8 cellular contexts compared by ENCODE assay signal in the genomic region with DNA sequence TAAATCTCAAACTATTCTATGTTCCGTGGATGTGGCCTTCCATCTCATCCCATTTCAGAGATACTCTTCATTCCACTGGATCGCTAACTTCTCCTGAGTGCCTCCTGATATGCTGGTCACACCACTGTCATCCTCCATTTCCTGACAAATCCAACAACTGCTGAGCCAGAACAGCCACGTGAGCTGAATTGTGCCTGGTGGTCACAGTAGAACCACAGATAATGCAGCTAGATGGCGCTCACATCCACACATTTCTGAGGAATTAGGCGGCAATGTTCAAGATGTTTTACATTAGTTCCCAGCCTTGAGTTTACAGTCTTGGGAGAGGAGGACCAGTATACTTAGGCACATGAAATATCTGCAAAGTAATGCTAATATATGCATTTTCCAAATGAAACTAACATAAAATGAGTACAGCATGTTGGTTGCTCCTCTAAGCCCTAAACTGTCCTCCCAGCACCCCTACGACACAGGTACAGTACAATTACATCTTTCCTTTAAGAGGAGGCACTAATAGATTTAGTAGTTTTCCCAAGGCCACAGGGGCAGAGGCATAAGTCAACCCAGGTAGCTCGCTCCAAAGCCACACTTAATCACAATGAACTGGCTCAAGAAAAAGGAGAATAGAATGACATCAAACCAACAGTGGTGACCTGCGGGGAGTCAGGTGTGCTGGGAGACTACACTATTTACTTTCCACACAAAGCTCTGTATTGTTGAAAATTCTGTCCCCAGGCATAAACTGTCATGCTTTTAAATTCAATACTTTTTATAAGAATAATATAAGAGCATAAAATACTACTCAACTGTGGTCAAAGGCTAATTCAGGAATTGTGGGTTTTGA.
DNase-seq lines count a peak whose midpoint lies in the region; ATAC-seq, FAIRE-seq and TF ChIP-seq lines count a peak whose summit lies in the region.

No MANE protein-coding gene starts in this region.

- POLR2A ChIA-PET in activated CD4-positive, alpha-beta memory T cell treated with anti-CD3 and anti-CD28 coated beads, Interleukin-2, amount 10 ng/mL, durations not matched to agents 7 days and 5 days (lab: Charles Lee) = no interaction called here
- POLR2A ChIA-PET in endothelial cell of umbilical vein (lab: Charles Lee) = interaction anchor here (0.6 kb wide), 1 partner anchor 95 kb away, joined by 6 read pairs; no protein-coding TSS in a partner anchor

- no peaks in the 10 kb centered on the region for H3K36me3 Mint-ChIP-seq in activated CD4-positive, alpha-beta memory T cell treated with anti-CD3 and anti-CD28 coated beads, Interleukin-2, amount 10 ng/mL, durations not matched to agents 7 days and 5 days (ENCODE audit: low read depth)

- CTCF ChIA-PET in activated CD4-positive, alpha-beta memory T cell treated with anti-CD3 and anti-CD28 coated beads, Interleukin-2, amount 10 ng/mL, durations not matched to agents 7 days and 5 days (lab: Charles Lee) = interaction anchor here (0.5 to 5.5 kb wide), 17 partner anchors 9 to 348 kb away, joined by 3 to 59 read pairs (median 5); no protein-coding TSS in a partner anchor
- CTCF ChIA-PET in endothelial cell of umbilical vein (lab: Charles Lee) = interaction anchor here (0.7 to 6.8 kb wide), 54 partner anchors 8 to 915 kb away, joined by 3 to 162 read pairs (median 5); partner anchors contain the start of gene GSX2

- H3K9me3 Mint-ChIP-seq in activated CD4-positive, alpha-beta memory T cell treated with anti-CD3 and anti-CD28 coated beads, Interleukin-2, amount 10 ng/mL, durations not matched to agents 7 days and 5 days = no peaks in the 10 kb centered on the region

- peak overlapping the region; percentile 4 for H2AFZ ChIP-seq in endothelial cell of umbilical vein (ENCODE audit: low read depth, low read length)

- DNase-seq in NCI-H2196 (lab: John Stamatoyannopoulos, UW; ENCODE audit: unreplicated experiment) (peak; percentile 9), NCI-H2196 treated with DMSO at 0.1 percent for 48 hours (lab: John Stamatoyannopoulos, UW; ENCODE audit: unreplicated experiment) (no peak), NCI-H82 (lab: John Stamatoyannopoulos, UW) (peak; percentile 81), endothelial cell of umbilical vein (ENCODE audit: low read depth, low spot score) (peak; percentile 88), midbrain (lab: John Stamatoyannopoulos, UW) (peak; percentile 85)
- DNase-seq in activated CD4-positive, alpha-beta memory T cell treated with anti-CD3 and anti-CD28 coated beads, Interleukin-2, amount 10 ng/mL, durations not matched to agents 7 days and 5 days = peak; percentile 56
- DNase-seq in stimulated activated CD8-positive, alpha-beta memory T cell treated with anti-CD3 and anti-CD28 coated beads, Interleukin-7, amount 100 ng/mL, for 48 hours (ENCODE audit: extremely low read depth in 1 of 2, low read depth in 1 of 2) = peak; percentile 13 to 24

- peak; percentile 71 for ATAC-seq in HG03378 (IDR thresholded peaks at IDR 0.05; ENCODE audit: unreplicated experiment)

- H3K4me2 ChIP-seq in endothelial cell of umbilical vein (ENCODE audit: insufficient read depth, low read length) = no peak overlapping the region

- peak; percentile 71 to 79 for TF ChIP-seq CTCF in endothelial cell of umbilical vein (IDR thresholded peaks at IDR 0.05; ENCODE audit: extremely low read depth in 1 of 2, insufficient read depth in 1 of 2, low read depth in 1 of 2, low read length in 2 of 2)

- peaks cover 4% of the 10 kb centered on the region for H3K27me3 Mint-ChIP-seq in activated CD4-positive, alpha-beta memory T cell treated with anti-CD3 and anti-CD28 coated beads, Interleukin-2, amount 10 ng/mL, durations not matched to agents 7 days and 5 days

- no peak overlapping the region for H3K4me3 Mint-ChIP-seq in activated CD4-positive, alpha-beta memory T cell treated with anti-CD3 and anti-CD28 coated beads, Interleukin-2, amount 10 ng/mL, durations not matched to agents 7 days and 5 days

- no peaks in the 10 kb centered on the region for H3K4me1 Mint-ChIP-seq in activated CD4-positive, alpha-beta memory T cell treated with anti-CD3 and anti-CD28 coated beads, Interleukin-2, amount 10 ng/mL, durations not matched to agents 7 days and 5 days

- BruUV-seq in endothelial cell of umbilical vein (replicated peaks; lab: Mats Ljungman, UMichigan) = no TSS peak

- no peak overlapping the region for H3K27ac ChIP-seq in endothelial cell of umbilical vein (ENCODE audit: insufficient read depth, low read depth, low read length)

- TF ChIP-seq POLR2A in endothelial cell of umbilical vein (IDR thresholded peaks at IDR 0.05; ENCODE audit: low read depth, low read length) = no peak

- H3K9me1 ChIP-seq in endothelial cell of umbilical vein (replicated peaks; ENCODE audit: control insufficient read depth, extremely low read depth, insufficient read depth, low read length) = no peaks in the 10 kb centered on the region

- no peak overlapping the region for H3K27ac Mint-ChIP-seq in activated CD4-positive, alpha-beta memory T cell treated with anti-CD3 and anti-CD28 coated beads, Interleukin-2, amount 10 ng/mL, durations not matched to agents 7 days and 5 days

- H3K4me3 ChIP-seq in endothelial cell of umbilical vein (replicated peaks in 1 of 3; ENCODE audit: insufficient read depth in 1 of 3, low read depth in 1 of 3, low read length in 3 of 3) = no peak overlapping the region

- H3K36me3 ChIP-seq in endothelial cell of umbilical vein (ENCODE audit: control insufficient read depth in 2 of 2, extremely low read depth in 1 of 2, insufficient read depth in 2 of 2, low read length in 2 of 2) = no peaks in the 10 kb centered on the region

- intact Hi-C loops in endothelial cell of umbilical vein (cut with micrococcal nuclease) = loop anchor here (1.0 to 2.0 kb wide), 5 partner anchors 22 to 297 kb away; no protein-coding TSS in a partner anchor

- H3K27me3 ChIP-seq in endothelial cell of umbilical vein (ENCODE audit: control insufficient read depth in 2 of 2, insufficient read depth in 2 of 2, low read length in 2 of 2) = peaks cover 0 to 3% of the 10 kb centered on the region in 2 experiments

- dilution Hi-C loops in endothelial cell of umbilical vein (cut with MboI; ENCODE audit: extremely low pct_ligation_motif_present, low sequenced_read_pairs) = loop anchor here (25.0 kb wide), 1 partner anchor 282 kb away; no protein-coding TSS in a partner anchor

- H4K20me1 ChIP-seq in endothelial cell of umbilical vein (replicated peaks; ENCODE audit: control insufficient read depth, extremely low read depth, insufficient read depth, low read length) = no peaks in the 10 kb centered on the region

- H3K79me2 ChIP-seq in endothelial cell of umbilical vein (ENCODE audit: control insufficient read depth, insufficient read depth, low read length) = no peaks in the 10 kb centered on the region

- FAIRE-seq in endothelial cell of umbilical vein (lab: Jason Lieb, UNC) = peak; percentile 97

- no peaks in the 10 kb centered on the region for H3K9me3 ChIP-seq in endothelial cell of umbilical vein (replicated peaks; ENCODE audit: control insufficient read depth, insufficient read depth, low read length)

- no peak overlapping the region for H3K9ac ChIP-seq in endothelial cell of umbilical vein (replicated peaks; ENCODE audit: extremely low read depth, insufficient read depth, low read length)

- peaks cover 4% of the 10 kb centered on the region for H3K4me1 ChIP-seq in endothelial cell of umbilical vein (ENCODE audit: control insufficient read depth, extremely low read depth, insufficient read depth, low read length)

TF ChIP-seq in endothelial cell of umbilical vein, 7 proteins besides CTCF, POLR2A, EP300 and RAD21:
- peak; percentile 59 for TF ChIP-seq MAX (IDR thresholded peaks at IDR 0.05; ENCODE audit: insufficient read depth, insufficient read length)
- peak; percentile 86 for TF ChIP-seq MYC (IDR thresholded peaks at IDR 0.05; ENCODE audit: low read depth, low read length)
- no peak for TF ChIP-seq EZH2 (IDR thresholded peaks at IDR 0.05; ENCODE audit: borderline replicate concordance, low read depth, low read length, severe bottlenecking)
